In the genomic region with DNA sequence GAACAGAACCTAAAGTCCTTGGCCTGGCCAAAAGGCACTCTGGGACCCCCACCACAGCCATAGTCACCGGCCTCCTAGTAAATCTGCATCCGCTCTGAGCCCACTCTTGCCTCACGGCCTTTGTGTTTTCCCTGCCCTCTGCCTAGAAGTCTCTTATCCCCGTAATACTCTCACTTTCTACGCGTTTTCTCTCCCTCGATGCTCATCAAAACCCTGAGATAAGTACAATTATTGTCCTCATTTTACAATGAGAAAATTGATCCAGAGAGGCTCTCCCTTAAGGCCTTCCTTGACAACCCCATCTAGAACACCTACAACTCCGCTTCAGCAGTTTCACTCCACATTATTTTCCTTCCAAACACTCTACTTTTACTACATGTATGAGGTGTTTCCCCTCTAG, we compare ENCODE assay signal across 13 cellular contexts. TPM values are rescaled to one million over a fixed set of nuclear protein-coding genes. Genes with fewer than 3 reads are reported as not detected.
DNase-seq lines count a peak whose midpoint lies in the region; ATAC-seq lines count a peak whose summit lies in the region.
"Had no signal": no experiment of that assay in that cellular context is flagged by ENCODE, and none has a peak within 500 bp of the region (broad histone marks: within the 10 kb centered on the region; RNA-seq: fewer than 3 reads in every experiment).

No MANE protein-coding gene starts in this region.

- no peak overlapping the region for H3K4me3 Mint-ChIP-seq in activated CD4-positive, alpha-beta memory T cell treated with anti-CD3 and anti-CD28 coated beads for 36 hours
- peak overlapping the region; percentile 88 to 92 (median 92) for H3K4me3 Mint-ChIP-seq in immature natural killer cell
- peak overlapping the region; percentile 93 to 95 for H3K4me3 Mint-ChIP-seq in stimulated activated naive B cell treated with anti-CD40 and anti-IgM and Interleukin-4, amounts not matched to agents 10 μg/mL and 1 μg/mL and 100 μg/mL, for 72 hours

- H3K27ac Mint-ChIP-seq in activated naive CD4-positive, alpha-beta T cell treated with anti-CD3 and anti-CD28 coated beads, Interleukin-2, amount 50 U/mL, for 72 hours: peak overlapping the region; percentile 1 to 90
- H3K27ac Mint-ChIP-seq in activated CD4-positive, alpha-beta memory T cell treated with anti-CD3 and anti-CD28 coated beads for 36 hours: peak overlapping the region; percentile 87
- peak overlapping the region in 5 of 6 donors; percentile 24 to 93 (median 90) for H3K27ac Mint-ChIP-seq in immature natural killer cell
- H3K27ac Mint-ChIP-seq in stimulated activated naive B cell treated with anti-CD40 and anti-IgM and Interleukin-4, amounts not matched to agents 10 μg/mL and 1 μg/mL and 100 μg/mL, for 72 hours: peak overlapping the region; percentile 95

- intact Hi-C loops in activated CD4-positive, alpha-beta memory T cell treated with anti-CD3 and anti-CD28 coated beads for 36 hours (cut with micrococcal nuclease): no loop called here

- H3K27me3 Mint-ChIP-seq in activated CD4-positive, alpha-beta memory T cell treated with anti-CD3 and anti-CD28 coated beads for 36 hours: no peaks in the 10 kb centered on the region
- H3K27me3 Mint-ChIP-seq in immature natural killer cell (ENCODE audit: low read depth in 3 of 3): peaks cover 0 to 4% (median 2%) of the 10 kb centered on the region in 3 donors
- no peaks in the 10 kb centered on the region for H3K27me3 Mint-ChIP-seq in stimulated activated naive B cell treated with anti-CD40 and anti-IgM and Interleukin-4, amounts not matched to agents 10 μg/mL and 1 μg/mL and 100 μg/mL, for 72 hours

- CTCF ChIA-PET in activated CD4-positive, alpha-beta memory T cell treated with anti-CD3 and anti-CD28 coated beads for 36 hours (lab: Charles Lee): no interaction called here

- no peak for ATAC-seq in activated naive CD4-positive, alpha-beta T cell treated with anti-CD3 and anti-CD28 coated beads, Interleukin-2, amount 50 U/mL, for 72 hours
- ATAC-seq in stimulated activated naive B cell treated with anti-CD40 and anti-IgM and Interleukin-4, amounts not matched to agents 10 μg/mL and 1 μg/mL and 100 μg/mL, for 72 hours (replicated peaks): no peak
- ATAC-seq in HG03354 (IDR thresholded peaks at IDR 0.05; ENCODE audit: poor library complexity, severe bottlenecking, unreplicated experiment): no peak
- ATAC-seq: pancreas had no signal

- no peak for DNase-seq in activated naive CD4-positive, alpha-beta T cell treated with anti-CD3 and anti-CD28 coated beads, Interleukin-2, amount 50 U/mL, for 72 hours (ENCODE audit: low spot score in 2 of 2)
- DNase-seq in activated naive CD4-positive, alpha-beta T cell treated with Interleukin-2 at 50 U/mL for 16 hours: no peak
- no peak for DNase-seq in activated CD4-positive, alpha-beta memory T cell treated with anti-CD3 and anti-CD28 coated beads for 36 hours
- DNase-seq in immature natural killer cell: no peak
- DNase-seq in stimulated activated naive B cell treated with anti-CD40 and anti-IgM and Interleukin-4, amounts not matched to agents 10 μg/mL and 1 μg/mL and 100 μg/mL, for 72 hours: no peak
- DNase-seq in activated effector memory CD4-positive, alpha-beta T cell treated with Interleukin-2 at 50 U/mL for 16 hours: no peak
- no peak for DNase-seq in activated CD4-positive, CD25-positive, alpha-beta regulatory T cell (lab: John Stamatoyannopoulos, UW)
- DNase-seq: brain microvascular endothelial cell, GOT3, NCI-H2029, pancreas, T1000 had no signal

- H3K9me3 Mint-ChIP-seq in activated naive CD4-positive, alpha-beta T cell treated with anti-CD3 and anti-CD28 coated beads, Interleukin-2, amount 50 U/mL, for 72 hours: no peaks in the 10 kb centered on the region
- no peaks in the 10 kb centered on the region for H3K9me3 Mint-ChIP-seq in activated CD4-positive, alpha-beta memory T cell treated with anti-CD3 and anti-CD28 coated beads for 36 hours
- H3K9me3 Mint-ChIP-seq in immature natural killer cell: no peaks in the 10 kb centered on the region
- H3K9me3 Mint-ChIP-seq in stimulated activated naive B cell treated with anti-CD40 and anti-IgM and Interleukin-4, amounts not matched to agents 10 μg/mL and 1 μg/mL and 100 μg/mL, for 72 hours: no peaks in the 10 kb centered on the region

- peaks cover 6 to 18% of the 10 kb centered on the region in 2 donors for H3K36me3 Mint-ChIP-seq in activated naive CD4-positive, alpha-beta T cell treated with anti-CD3 and anti-CD28 coated beads, Interleukin-2, amount 50 U/mL, for 72 hours
- peaks cover 28% of the 10 kb centered on the region for H3K36me3 Mint-ChIP-seq in activated CD4-positive, alpha-beta memory T cell treated with anti-CD3 and anti-CD28 coated beads for 36 hours
- peaks cover 9 to 23% (median 17%) of the 10 kb centered on the region in 3 donors for H3K36me3 Mint-ChIP-seq in immature natural killer cell
- peaks cover 29 to 43% of the 10 kb centered on the region in 2 donors for H3K36me3 Mint-ChIP-seq in stimulated activated naive B cell treated with anti-CD40 and anti-IgM and Interleukin-4, amounts not matched to agents 10 μg/mL and 1 μg/mL and 100 μg/mL, for 72 hours

- POLR2A ChIA-PET in activated CD4-positive, alpha-beta memory T cell treated with anti-CD3 and anti-CD28 coated beads for 36 hours (lab: Charles Lee): no interaction called here

- peaks cover 32% of the 10 kb centered on the region for H3K4me1 Mint-ChIP-seq in activated CD4-positive, alpha-beta memory T cell treated with anti-CD3 and anti-CD28 coated beads for 36 hours (ENCODE audit: low read depth)
- H3K4me1 Mint-ChIP-seq in immature natural killer cell: peaks cover 16 to 23% of the 10 kb centered on the region in 2 donors
- peaks cover 16 to 30% of the 10 kb centered on the region in 2 donors for H3K4me1 Mint-ChIP-seq in stimulated activated naive B cell treated with anti-CD40 and anti-IgM and Interleukin-4, amounts not matched to agents 10 μg/mL and 1 μg/mL and 100 μg/mL, for 72 hours

RNA-seq across cellular contexts. Expression of gene SFXN4, which starts 1.5 kb away (rescaled TPM):
- total RNA-seq in activated naive CD4-positive, alpha-beta T cell treated with anti-CD3 and anti-CD28 coated beads, Interleukin-2, amount 50 U/mL, for 72 hours: 10 to 100 TPM; 36.4 to 40.2 TPM
- 10 to 100 TPM; 38.3 to 38.7 TPM for total RNA-seq in activated CD4-positive, alpha-beta memory T cell treated with anti-CD3 and anti-CD28 coated beads for 36 hours
- polyA plus RNA-seq in immature natural killer cell: 10 to 100 TPM; 11.6 to 15.7 (median 12.6) TPM

RNA-seq across cellular contexts. Expression of gene PRDX3, which starts 11.6 kb away (rescaled TPM):
- total RNA-seq in activated naive CD4-positive, alpha-beta T cell treated with anti-CD3 and anti-CD28 coated beads, Interleukin-2, amount 50 U/mL, for 72 hours: 100 to 1,000 TPM; 222 to 246 TPM
- 100 to 1,000 TPM; 173 to 182 TPM for total RNA-seq in activated CD4-positive, alpha-beta memory T cell treated with anti-CD3 and anti-CD28 coated beads for 36 hours
- polyA plus RNA-seq in immature natural killer cell: 10 to 100 TPM; 61.6 to 99.8 (median 76.5) TPM

RNA-seq across cellular contexts. Expression of gene GRK5, which starts 40.3 kb away (rescaled TPM):
- 10 to 100 TPM; 21.2 to 34.5 TPM for total RNA-seq in activated naive CD4-positive, alpha-beta T cell treated with anti-CD3 and anti-CD28 coated beads, Interleukin-2, amount 50 U/mL, for 72 hours
- 10 to 100 TPM; 22.7 to 23.0 TPM for total RNA-seq in activated CD4-positive, alpha-beta memory T cell treated with anti-CD3 and anti-CD28 coated beads for 36 hours
- 10 to 100 TPM in 1 of 3 donors, 1 to 10 TPM in 2; 2.1 to 12.4 (median 3.3) TPM for polyA plus RNA-seq in immature natural killer cell
